Comparison of ENCODE assay signal across 13 cellular contexts in the genomic region with DNA sequence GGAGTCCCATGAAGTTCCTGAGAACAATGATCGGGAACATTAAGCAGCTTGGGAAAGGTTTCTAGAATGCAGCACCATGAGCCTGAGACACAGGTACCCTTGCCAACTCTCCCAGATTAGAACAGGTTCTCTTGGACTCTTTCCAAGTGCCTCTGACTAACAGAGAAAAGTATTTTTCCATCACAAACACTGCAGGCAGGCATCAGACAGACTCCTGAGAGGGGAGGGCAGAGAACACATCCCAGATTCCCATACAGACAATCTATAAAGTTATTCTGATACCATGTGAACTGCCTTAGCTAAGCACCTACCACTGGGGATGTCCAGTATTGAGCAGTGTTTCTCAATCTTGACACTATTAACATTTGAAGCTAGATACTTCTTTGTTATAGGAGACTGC. TPM values are rescaled to one million over a fixed set of nuclear protein-coding genes. Genes with fewer than 3 reads are reported as not detected.
DNase-seq lines count a peak whose midpoint lies in the region; ATAC-seq, FAIRE-seq and TF ChIP-seq lines count a peak whose summit lies in the region.
"Had no signal": no experiment of that assay in that cellular context is flagged by ENCODE, and none has a peak within 500 bp of the region (broad histone marks: within the 10 kb centered on the region; RNA-seq: fewer than 3 reads in every experiment).

No MANE protein-coding gene starts in this region.

- no peak overlapping the region for H3K4me3 ChIP-seq in dorsolateral prefrontal cortex
- H3K4me3 ChIP-seq: BLaER1 had no signal

- no peaks in the 10 kb centered on the region for H3K27me3 ChIP-seq in dorsolateral prefrontal cortex
- H3K27me3 ChIP-seq: BLaER1 had no signal

- peak; percentile 20 for DNase-seq in Ammon's horn (ENCODE audit: low spot score)
- peak; percentile 86 for DNase-seq in NCI-H226
- DNase-seq in dorsolateral prefrontal cortex, result peak in 2 of 10 donors; percentile 46 to 72
- DNase-seq in middle frontal gyrus (ENCODE audit: extremely low spot score, low spot score), result peak; percentile 30
- DNase-seq in NAMALWA (ENCODE audit: low spot score), result no peak
- no peak for DNase-seq in HTR-8/SVneo (ENCODE audit: insufficient read length, low spot score)
- no peak for DNase-seq in GM10266 (ENCODE audit: extremely low spot score)
- DNase-seq: activated effector memory CD4-positive, alpha-beta T cell treated with Interleukin-2 at 50 U/mL for 16 hours; NCI-H2227 treated with DMSO at 0.1 percent for 48 hours; T-helper 2 cell had no signal

- intact Hi-C loops in dorsolateral prefrontal cortex (cut with DNase I), result no loop called here

- H3K27ac ChIP-seq in dorsolateral prefrontal cortex, result peak overlapping the region in 51 of 59 donors; percentile 12 to 84 (median 63)
- H3K27ac ChIP-seq: BLaER1 had no signal

- no peak for ATAC-seq in GM21619 (IDR thresholded peaks at IDR 0.05; ENCODE audit: unreplicated experiment)

- no peak for TF ChIP-seq CTCF in dorsolateral prefrontal cortex (IDR thresholded peaks at IDR 0.05 in 54 of 56, conservative IDR thresholded peaks at IDR 0.05 in 2 of 56; ENCODE audit: low read depth in 1 of 56, partially characterized antibody in 56 of 56)
- TF ChIP-seq CTCF in GM10266 (IDR thresholded peaks at IDR 0.05; ENCODE audit: control insufficient read depth, insufficient read depth, low read depth, missing control alignments), result no peak

- no peak for FAIRE-seq in HTR-8/SVneo (lab: Jason Lieb, UNC)
- FAIRE-seq: GM12891 had no signal

RNA-seq across cellular contexts. Expression of a gene that starts 27.3 kb away (rescaled TPM):
- 100 to 1,000 TPM in 101 of 120 experiments, 10 to 100 TPM in 19; 58.0 to 174 (median 121) TPM for total RNA-seq in dorsolateral prefrontal cortex

Comparison
In these comparisons a context has a peak if more than half of its experiments do, and no peak if none do; other contexts are left out.
1. DNase-seq: peak in Ammon's horn (single experiment), NCI-H226 (single experiment) and middle frontal gyrus (single experiment); none in NAMALWA (single experiment), HTR-8/SVneo (single experiment) and GM10266 (single experiment).